ENCODE assay signal across 8 cellular contexts in genomic region chr5:57221049-57221568, GRCh38. TPM values are rescaled to one million over a fixed set of nuclear protein-coding genes. Genes with fewer than 3 reads are reported as not detected.
A peak's percentile ranks its signal among the peaks of the same experiment; 100 is the strongest.
DNase-seq lines count a peak whose midpoint lies in the region; ATAC-seq and TF ChIP-seq lines count a peak whose summit lies in the region.

No MANE protein-coding gene starts in this region.

- no peaks in the 10 kb centered on the region for H3K27me3 ChIP-seq in smooth muscle cell (ENCODE audit: low read depth)

- WGBS in smooth muscle cell (ENCODE audit: low lambda C conversion rate), result 87% methylated on average over 2 of the region's 2 CpGs

- no peak overlapping the region for H3K4me2 ChIP-seq in smooth muscle cell

- H4K20me1 ChIP-seq in smooth muscle cell (ENCODE audit: low read depth), result peaks cover 96% of the 10 kb centered on the region

- H3K27ac ChIP-seq in smooth muscle cell (ENCODE audit: low read depth), result no peak overlapping the region

- ATAC-seq in activated CD8-positive, alpha-beta memory T cell treated with anti-CD3 and anti-CD28 coated beads, Interleukin-2, amount 10 ng/mL, durations not matched to agents 7 days and 5 days, result peak; percentile 72
- ATAC-seq in HG02678 (IDR thresholded peaks at IDR 0.05; ENCODE audit: unreplicated experiment), result peak; percentile 48

- peaks cover 95% of the 10 kb centered on the region for H3K79me2 ChIP-seq in smooth muscle cell (ENCODE audit: low read depth)

- no peak overlapping the region for H3K9ac ChIP-seq in smooth muscle cell (ENCODE audit: low read depth)

- no peak overlapping the region for H3K4me3 Mint-ChIP-seq in activated CD8-positive, alpha-beta memory T cell treated with anti-CD3 and anti-CD28 coated beads, Interleukin-2, amount 10 ng/mL, durations not matched to agents 7 days and 5 days

- peaks cover 26% of the 10 kb centered on the region for H3K36me3 Mint-ChIP-seq in activated CD8-positive, alpha-beta memory T cell treated with anti-CD3 and anti-CD28 coated beads, Interleukin-2, amount 10 ng/mL, durations not matched to agents 7 days and 5 days

- in situ Hi-C loops in astrocyte of the cerebellum (cut with HindIII; ENCODE audit: low sequenced_read_pairs), result loop anchor here (25.0 kb wide), 1 partner anchor 284 kb away; no protein-coding TSS in a partner anchor

- H3K27ac Mint-ChIP-seq in activated CD8-positive, alpha-beta memory T cell treated with anti-CD3 and anti-CD28 coated beads, Interleukin-2, amount 10 ng/mL, durations not matched to agents 7 days and 5 days, result peak overlapping the region; percentile 41

- H3K4me3 ChIP-seq in astrocyte of the cerebellum (ENCODE audit: low read depth, low read length) (no peak overlapping the region), smooth muscle cell (no peak overlapping the region)

- no peaks in the 10 kb centered on the region for H3K36me3 ChIP-seq in smooth muscle cell (ENCODE audit: low read depth)

- CTCF ChIA-PET in activated CD8-positive, alpha-beta memory T cell treated with anti-CD3 and anti-CD28 coated beads, Interleukin-2, amount 10 ng/mL, durations not matched to agents 7 days and 5 days (lab: Charles Lee), result interaction anchor here (1.5 kb wide), 1 partner anchor 83 kb away, joined by 16 read pairs; no protein-coding TSS in a partner anchor

- peaks cover 4% of the 10 kb centered on the region for H3F3A ChIP-seq in smooth muscle cell (ENCODE audit: low read depth)

- TF ChIP-seq CTCF in astrocyte of the cerebellum (IDR thresholded peaks at IDR 0.05; ENCODE audit: low read depth, low read length, missing control alignments) (peak; percentile 44), smooth muscle cell (IDR thresholded peaks at IDR 0.05; ENCODE audit: borderline replicate concordance, insufficient read depth, poor library complexity, severe bottlenecking) (peak; percentile 94)

- no peak for DNase-seq in activated CD8-positive, alpha-beta memory T cell treated with anti-CD3 and anti-CD28 coated beads, Interleukin-2, amount 10 ng/mL, durations not matched to agents 7 days and 5 days
- DNase-seq in activated CD8-positive, alpha-beta memory T cell treated with anti-CD3 and anti-CD28 coated beads, Interleukin-2, amount 50 U/mL, for 4 hours, result no peak
- DNase-seq in NCI-H69 (lab: John Stamatoyannopoulos, UW) (peak; percentile 56), astrocyte of the cerebellum (ENCODE audit: low read depth) (peak; percentile 47), hepatic stellate cell (ENCODE audit: low spot score) (peak; percentile 25), smooth muscle cell (lab: John Stamatoyannopoulos, UW; ENCODE audit: unreplicated experiment) (no peak)
- DNase-seq in activated effector memory CD4-positive, alpha-beta T cell treated with anti-CD3 and anti-CD28 coated beads, Interleukin-2, amount 50 U/mL, for 16 hours, result no peak

- no peaks in the 10 kb centered on the region for H3K4me1 ChIP-seq in smooth muscle cell (ENCODE audit: low read depth)

- H3K9me3 ChIP-seq in smooth muscle cell (replicated peaks; ENCODE audit: low read depth), result no peaks in the 10 kb centered on the region

- peaks cover 25% of the 10 kb centered on the region for H3K4me1 Mint-ChIP-seq in activated CD8-positive, alpha-beta memory T cell treated with anti-CD3 and anti-CD28 coated beads, Interleukin-2, amount 10 ng/mL, durations not matched to agents 7 days and 5 days

- no peaks in the 10 kb centered on the region for H3K27me3 Mint-ChIP-seq in activated CD8-positive, alpha-beta memory T cell treated with anti-CD3 and anti-CD28 coated beads, Interleukin-2, amount 10 ng/mL, durations not matched to agents 7 days and 5 days

- no peak overlapping the region for H2AFZ ChIP-seq in smooth muscle cell (ENCODE audit: low read depth)

- no peaks in the 10 kb centered on the region for H3K9me3 Mint-ChIP-seq in activated CD8-positive, alpha-beta memory T cell treated with anti-CD3 and anti-CD28 coated beads, Interleukin-2, amount 10 ng/mL, durations not matched to agents 7 days and 5 days (ENCODE audit: low read depth)

RNA-seq across cellular contexts. Expression of gene GPBP1, which starts 47.2 kb away (rescaled TPM):
- total RNA-seq in activated CD8-positive, alpha-beta memory T cell treated with anti-CD3 and anti-CD28 coated beads, Interleukin-2, amount 10 ng/mL, durations not matched to agents 7 days and 5 days, result 100 to 1,000 TPM in 1 of 2 experiments, 10 to 100 TPM in 1; 95.0 to 101 TPM
- 78.8 and 87.4 TPM in 2 replicates for total RNA-seq in smooth muscle cell
- 43.2 and 45.4 TPM in 2 replicates for polyA plus RNA-seq in smooth muscle cell

Comparison
In these comparisons a context has a peak if more than half of its experiments do, and no peak if none do; other contexts are left out.
1. DNase-seq: peak in NCI-H69 (single experiment), astrocyte of the cerebellum (single experiment) and hepatic stellate cell (single experiment); none in activated CD8-positive, alpha-beta memory T cell treated with anti-CD3 and anti-CD28 coated beads, Interleukin-2, amount 10 ng/mL, durations not matched to agents 7 days and 5 days (single experiment), activated CD8-positive, alpha-beta memory T cell treated with anti-CD3 and anti-CD28 coated beads, Interleukin-2, amount 50 U/mL, for 4 hours (single experiment), smooth muscle cell (single experiment) and activated effector memory CD4-positive, alpha-beta T cell treated with anti-CD3 and anti-CD28 coated beads, Interleukin-2, amount 50 U/mL, for 16 hours (single experiment).